ENCODE assay signal across 25 cellular contexts in genomic region chr3:111720681-111721380, GRCh38.
"Had no signal": no experiment of that assay in that cellular context is flagged by ENCODE, and none has a peak within 500 bp of the region (broad histone marks: within the 10 kb centered on the region; RNA-seq: fewer than 3 reads in every experiment).

No MANE protein-coding gene starts in this region.

- H3K27me3 Mint-ChIP-seq: activated B cell treated with CpG ODN at 0.5 μM for 24 hours; activated naive CD4-positive, alpha-beta T cell treated with anti-CD3 and anti-CD28 coated beads, Interleukin-2, amount 10 ng/mL, durations not matched to agents 7 days and 5 days; activated naive CD8-positive, alpha-beta T cell treated with anti-CD3 and anti-CD28 coated beads, Interleukin-2, amount 50 U/mL, for 24 hours; naive B cell; T-helper 17 cell had no signal

- H3K27ac Mint-ChIP-seq: activated B cell treated with CpG ODN at 0.5 μM for 24 hours; activated naive CD4-positive, alpha-beta T cell treated with anti-CD3 and anti-CD28 coated beads, Interleukin-2, amount 10 ng/mL, durations not matched to agents 7 days and 5 days; activated naive CD8-positive, alpha-beta T cell treated with anti-CD3 and anti-CD28 coated beads, Interleukin-2, amount 50 U/mL, for 24 hours; T-helper 17 cell had no signal

- H3K4me1 Mint-ChIP-seq: activated B cell treated with CpG ODN at 0.5 μM for 24 hours; activated naive CD8-positive, alpha-beta T cell treated with anti-CD3 and anti-CD28 coated beads, Interleukin-2, amount 50 U/mL, for 24 hours had no signal

- H3K4me3 Mint-ChIP-seq: activated B cell treated with CpG ODN at 0.5 μM for 24 hours; activated naive CD4-positive, alpha-beta T cell treated with anti-CD3 and anti-CD28 coated beads, Interleukin-2, amount 10 ng/mL, durations not matched to agents 7 days and 5 days; activated naive CD8-positive, alpha-beta T cell treated with anti-CD3 and anti-CD28 coated beads, Interleukin-2, amount 50 U/mL, for 24 hours; naive B cell; neural crest cell; T-helper 17 cell had no signal

- H3K27ac ChIP-seq: left lung, pancreas, prostate gland, testis, transverse colon had no signal

- H3K9me3 Mint-ChIP-seq: activated B cell treated with CpG ODN at 0.5 μM for 24 hours; activated naive CD4-positive, alpha-beta T cell treated with anti-CD3 and anti-CD28 coated beads, Interleukin-2, amount 10 ng/mL, durations not matched to agents 7 days and 5 days; activated naive CD8-positive, alpha-beta T cell treated with anti-CD3 and anti-CD28 coated beads, Interleukin-2, amount 50 U/mL, for 24 hours; naive B cell; neural crest cell had no signal

- H3K27me3 ChIP-seq: left lung, pancreas, testis, transverse colon had no signal

- DNase-seq: activated B cell treated with CpG ODN at 0.5 μM for 24 hours; activated CD4-positive, alpha-beta T cell treated with anti-CD3 and anti-CD28 coated beads, Interleukin-2, amount 50 U/mL, for 4 hours; activated gamma-delta T cell; activated naive CD4-positive, alpha-beta T cell treated with anti-CD3 and anti-CD28 coated beads, Interleukin-2, amount 10 ng/mL, durations not matched to agents 7 days and 5 days; activated naive CD8-positive, alpha-beta T cell treated with anti-CD3 and anti-CD28 coated beads, Interleukin-2, amount 50 U/mL, for 24 hours; activated T-cell treated with anti-CD3 and anti-CD28 coated beads for 4 hours; amygdala; caudate nucleus; foreskin fibroblast; head of caudate nucleus; hypothalamus; left lung; mammary epithelial cell; naive B cell; nucleus accumbens; pancreas; retina; stimulated activated CD4-positive, alpha-beta T cell treated with anti-CD3 and anti-CD28 coated beads, Interleukin-12 subunit alpha, Interleukin-12 subunit beta, amount 100 ng/mL, for 4 hours; stimulated activated CD4-positive, alpha-beta T cell treated with anti-CD3 and anti-CD28 coated beads, Interleukin-4, amount 100 ng/mL, for 1 hour; stimulated activated naive CD8-positive, alpha-beta T cell treated with anti-CD3 and anti-CD28 coated beads, Interleukin-15, Interleukin-2, amounts not matched to agents 100 U/mL and 50 U/mL, for 24 hours; T-helper 17 cell; testis; transverse colon had no signal

- ATAC-seq: activated naive CD8-positive, alpha-beta T cell treated with anti-CD3 and anti-CD28 coated beads, Interleukin-2, amount 50 U/mL, for 24 hours; left lung; pancreas; stimulated activated naive CD8-positive, alpha-beta T cell treated with anti-CD3 and anti-CD28 coated beads, Interleukin-15, Interleukin-2, amounts not matched to agents 100 U/mL and 50 U/mL, for 24 hours; T-helper 17 cell had no signal

- H3K36me3 ChIP-seq: left lung, pancreas, prostate gland, transverse colon had no signal

- H3K9me3 ChIP-seq: left lung, pancreas, prostate gland, testis, transverse colon had no signal

- H3K4me3 ChIP-seq: left lung, pancreas, prostate gland, testis, transverse colon had no signal

- H3K4me1 ChIP-seq: pancreas, prostate gland, testis had no signal
